16 cellular contexts compared by ENCODE assay signal in genomic region chr7:44974549-44974948, GRCh38. TPM values are rescaled to one million over a fixed set of nuclear protein-coding genes. Genes with fewer than 3 reads are reported as not detected.
A peak's percentile ranks its signal among the peaks of the same experiment; 100 is the strongest.
DNase-seq lines count a peak whose midpoint lies in the region; ATAC-seq and TF ChIP-seq lines count a peak whose summit lies in the region.
"Had no signal": no experiment of that assay in that cellular context is flagged by ENCODE, and none has a peak within 500 bp of the region (broad histone marks: within the 10 kb centered on the region; RNA-seq: fewer than 3 reads in every experiment).

No MANE protein-coding gene starts in this region.

- TF ChIP-seq POLR2A in GM18505 (IDR thresholded peaks at IDR 0.05; ENCODE audit: borderline replicate concordance, extremely low read depth, insufficient read depth, insufficient read length) (no peak), esophagus muscularis mucosa (IDR thresholded peaks at IDR 0.05; ENCODE audit: low read depth) (no peak)

- H3K36me3 ChIP-seq in ascending aorta (peaks cover 0 to 2% of the 10 kb centered on the region in 2 donors), esophagus muscularis mucosa (peaks cover 0 to 14% (median 4%) of the 10 kb centered on the region in 4 donors)
- H3K36me3 ChIP-seq: left ventricle myocardium inferior, thyroid gland had no signal

- CTCF ChIA-PET in activated naive CD4-positive, alpha-beta T cell treated with anti-CD3 and anti-CD28 coated beads for 36 hours (lab: Charles Lee), result interaction anchor here (0.7 to 3.8 kb wide), 20 partner anchors 9 to 165 kb away, joined by 3 to 78 read pairs (median 6); partner anchors contain the start of gene CCM2

- H3K4me1 Mint-ChIP-seq in activated naive CD4-positive, alpha-beta T cell treated with anti-CD3 and anti-CD28 coated beads for 36 hours (ENCODE audit: low read depth), result peaks cover 41% of the 10 kb centered on the region
- peaks cover 33% of the 10 kb centered on the region for H3K4me1 Mint-ChIP-seq in T-helper 17 cell
- H3K4me1 Mint-ChIP-seq in effector memory CD8-positive, alpha-beta T cell (ENCODE audit: low read depth in 2 of 2), result peaks cover 32 to 54% of the 10 kb centered on the region in 2 donors
- peaks cover 56% of the 10 kb centered on the region for H3K4me1 Mint-ChIP-seq in stimulated activated naive CD8-positive, alpha-beta T cell treated with anti-CD3 and anti-CD28 coated beads, Interleukin-15, Interleukin-2, amounts not matched to agents 100 ng/mL and 50 ng/mL, for 24 hours (ENCODE audit: low read depth)

- peaks cover 82% of the 10 kb centered on the region for H3K36me3 Mint-ChIP-seq in activated naive CD4-positive, alpha-beta T cell treated with anti-CD3 and anti-CD28 coated beads for 36 hours (ENCODE audit: low read depth)
- H3K36me3 Mint-ChIP-seq in T-helper 17 cell (ENCODE audit: low read depth), result peaks cover 6% of the 10 kb centered on the region
- peaks cover 95% of the 10 kb centered on the region for H3K36me3 Mint-ChIP-seq in effector memory CD8-positive, alpha-beta T cell (ENCODE audit: insufficient read depth)
- H3K36me3 Mint-ChIP-seq in stimulated activated naive CD8-positive, alpha-beta T cell treated with anti-CD3 and anti-CD28 coated beads, Interleukin-15, Interleukin-2, amounts not matched to agents 100 ng/mL and 50 ng/mL, for 24 hours (ENCODE audit: low read depth), result peaks cover 88% of the 10 kb centered on the region

- no peaks in the 10 kb centered on the region for H3K9me3 Mint-ChIP-seq in activated naive CD4-positive, alpha-beta T cell treated with anti-CD3 and anti-CD28 coated beads for 36 hours
- H3K9me3 Mint-ChIP-seq in effector memory CD8-positive, alpha-beta T cell, result no peaks in the 10 kb centered on the region
- no peaks in the 10 kb centered on the region for H3K9me3 Mint-ChIP-seq in stimulated activated naive CD8-positive, alpha-beta T cell treated with anti-CD3 and anti-CD28 coated beads, Interleukin-15, Interleukin-2, amounts not matched to agents 100 ng/mL and 50 ng/mL, for 24 hours
- H3K9me3 Mint-ChIP-seq: HFFc6 had no signal

- H3K4me3 ChIP-seq in ascending aorta (no peak overlapping the region), esophagus muscularis mucosa (no peak overlapping the region)
- H3K4me3 ChIP-seq: left ventricle myocardium inferior, thyroid gland had no signal

- no peaks in the 10 kb centered on the region for H3K9me3 ChIP-seq in T-helper 17 cell (ENCODE audit: control insufficient read depth, low read length, poor library complexity, severe bottlenecking)
- no peaks in the 10 kb centered on the region for H3K9me3 ChIP-seq in ascending aorta
- no peaks in the 10 kb centered on the region for H3K9me3 ChIP-seq in esophagus muscularis mucosa
- H3K9me3 ChIP-seq: left ventricle myocardium inferior, thyroid gland had no signal

- no peak for TF ChIP-seq EP300 in esophagus muscularis mucosa (IDR thresholded peaks at IDR 0.05)

- intact Hi-C loops in activated naive CD4-positive, alpha-beta T cell treated with anti-CD3 and anti-CD28 coated beads for 36 hours (cut with micrococcal nuclease), result no loop called here
- intact Hi-C loops in ascending aorta (cut with DNase I) (loop anchor here (5.0 kb wide), 1 partner anchor 163 kb away; no protein-coding TSS in a partner anchor), esophagus muscularis mucosa (cut with DNase I) (loop anchor here (5.0 kb wide), 1 partner anchor 163 kb away; no protein-coding TSS in a partner anchor)

- 86% methylated on average over 7 of the region's 7 CpGs for WGBS in esophagus muscularis mucosa

- no peaks in the 10 kb centered on the region for H3K27me3 Mint-ChIP-seq in activated naive CD4-positive, alpha-beta T cell treated with anti-CD3 and anti-CD28 coated beads for 36 hours (ENCODE audit: low read depth)
- H3K27me3 Mint-ChIP-seq in T-helper 17 cell, result no peaks in the 10 kb centered on the region
- H3K27me3 Mint-ChIP-seq in effector memory CD8-positive, alpha-beta T cell, result no peaks in the 10 kb centered on the region
- H3K27me3 Mint-ChIP-seq in stimulated activated naive CD8-positive, alpha-beta T cell treated with anti-CD3 and anti-CD28 coated beads, Interleukin-15, Interleukin-2, amounts not matched to agents 100 ng/mL and 50 ng/mL, for 24 hours, result no peaks in the 10 kb centered on the region

- peak overlapping the region; percentile 83 for H3K27ac Mint-ChIP-seq in activated naive CD4-positive, alpha-beta T cell treated with anti-CD3 and anti-CD28 coated beads for 36 hours
- H3K27ac Mint-ChIP-seq in T-helper 17 cell, result peak overlapping the region; percentile 82
- H3K27ac Mint-ChIP-seq in effector memory CD8-positive, alpha-beta T cell, result peak overlapping the region; percentile 85 to 98
- peak overlapping the region; percentile 75 for H3K27ac Mint-ChIP-seq in stimulated activated naive CD8-positive, alpha-beta T cell treated with anti-CD3 and anti-CD28 coated beads, Interleukin-15, Interleukin-2, amounts not matched to agents 100 ng/mL and 50 ng/mL, for 24 hours
- H3K27ac Mint-ChIP-seq: HFFc6 had no signal

- no peaks in the 10 kb centered on the region for H3K4me1 ChIP-seq in ascending aorta
- peaks cover 11 to 28% (median 21%) of the 10 kb centered on the region in 4 donors for H3K4me1 ChIP-seq in esophagus muscularis mucosa
- H3K4me1 ChIP-seq: parathyroid adenoma had no signal

- H3K27me3 ChIP-seq in ascending aorta (no peaks in the 10 kb centered on the region), esophagus muscularis mucosa (no peaks in the 10 kb centered on the region)
- H3K27me3 ChIP-seq: thyroid gland had no signal

- DNase-seq in activated naive CD4-positive, alpha-beta T cell treated with anti-CD3 and anti-CD28 coated beads for 36 hours, result no peak
- DNase-seq in activated naive CD4-positive, alpha-beta T cell (lab: John Stamatoyannopoulos, UW), result no peak
- no peak for DNase-seq in T-helper 17 cell
- no peak for DNase-seq in effector memory CD8-positive, alpha-beta T cell
- DNase-seq in ascending aorta (ENCODE audit: low spot score in 2 of 2), result no peak
- DNase-seq in esophagus muscularis mucosa (ENCODE audit: extremely low spot score), result no peak
- DNase-seq: foreskin melanocyte; HFFc6; left ventricle myocardium inferior; NCI-H2171 treated with DMSO at 0.1 percent for 48 hours; stimulated activated CD4-positive, alpha-beta T cell treated with anti-CD3 and anti-CD28 coated beads, Interleukin-4, amount 100 ng/mL, for 24 hours; stimulated activated CD8-positive, alpha-beta memory T cell treated with anti-CD3 and anti-CD28 coated beads, Interleukin-4, amount 100 ng/mL, for 48 hours; thyroid gland had no signal

- TF ChIP-seq CTCF in ascending aorta (IDR thresholded peaks at IDR 0.05) (no peak), esophagus muscularis mucosa (IDR thresholded peaks at IDR 0.05) (no peak)

- H3K27ac ChIP-seq in ascending aorta (no peak overlapping the region), esophagus muscularis mucosa (replicated peaks in 1 of 4) (no peak overlapping the region)
- H3K27ac ChIP-seq: left ventricle myocardium inferior, parathyroid adenoma had no signal

- ATAC-seq in T-helper 17 cell, result no peak
- no peak for ATAC-seq in effector memory CD8-positive, alpha-beta T cell (replicated peaks)
- ATAC-seq in GM18505 (IDR thresholded peaks at IDR 0.05; ENCODE audit: unreplicated experiment), result no peak

- H3K4me3 Mint-ChIP-seq in activated naive CD4-positive, alpha-beta T cell treated with anti-CD3 and anti-CD28 coated beads for 36 hours, result peak overlapping the region; percentile 53
- H3K4me3 Mint-ChIP-seq in T-helper 17 cell, result no peak overlapping the region
- peak overlapping the region; percentile 38 to 59 for H3K4me3 Mint-ChIP-seq in effector memory CD8-positive, alpha-beta T cell
- H3K4me3 Mint-ChIP-seq in stimulated activated naive CD8-positive, alpha-beta T cell treated with anti-CD3 and anti-CD28 coated beads, Interleukin-15, Interleukin-2, amounts not matched to agents 100 ng/mL and 50 ng/mL, for 24 hours, result peak overlapping the region; percentile 99
- H3K4me3 Mint-ChIP-seq: HFFc6 had no signal

RNA-seq across cellular contexts. Expression of gene MYO1G, which starts 4.3 kb away (rescaled TPM):
- total RNA-seq in activated naive CD4-positive, alpha-beta T cell treated with anti-CD3 and anti-CD28 coated beads for 36 hours, result 100 to 1,000 TPM; 391 to 406 TPM
- 100 to 1,000 TPM; 245 to 291 TPM for total RNA-seq in T-helper 17 cell
- total RNA-seq in ascending aorta, result 5.9 TPM
- total RNA-seq in esophagus muscularis mucosa, result 1 to 10 TPM in 3 of 4 donors, under 1 TPM in 1; 0.78 to 6.8 (median 3.1) TPM
- total RNA-seq: HFFc6 had no signal

RNA-seq across cellular contexts. Expression of gene CCM2, which starts 25.5 kb away (rescaled TPM):
- total RNA-seq in activated naive CD4-positive, alpha-beta T cell treated with anti-CD3 and anti-CD28 coated beads for 36 hours, result 10 to 100 TPM; 87.9 to 88.3 TPM
- total RNA-seq in T-helper 17 cell (10 to 100 TPM; 77.4 to 83.0 TPM), ascending aorta (61.5 TPM), esophagus muscularis mucosa (10 to 100 TPM; 40.3 to 61.7 (median 49.4) TPM)

Comparison
In these comparisons a context has a peak if more than half of its experiments do, and no peak if none do; other contexts are left out.
1. RNA of gene MYO1G, which starts 4.3 kb away (total RNA-seq): 391 to 406 TPM in activated naive CD4-positive, alpha-beta T cell treated with anti-CD3 and anti-CD28 coated beads for 36 hours and 245 to 291 TPM in T-helper 17 cell; 5.9 TPM in ascending aorta (single experiment) and 0.78 to 6.8 TPM in esophagus muscularis mucosa; every median in the first group is over 10 times any median in the second.
2. Peak in every context shown above with its lines, with median percentiles within 50 percentile points of each other: H3K27ac Mint-ChIP-seq.